9 cellular contexts compared by ENCODE assay signal in the genomic region with DNA sequence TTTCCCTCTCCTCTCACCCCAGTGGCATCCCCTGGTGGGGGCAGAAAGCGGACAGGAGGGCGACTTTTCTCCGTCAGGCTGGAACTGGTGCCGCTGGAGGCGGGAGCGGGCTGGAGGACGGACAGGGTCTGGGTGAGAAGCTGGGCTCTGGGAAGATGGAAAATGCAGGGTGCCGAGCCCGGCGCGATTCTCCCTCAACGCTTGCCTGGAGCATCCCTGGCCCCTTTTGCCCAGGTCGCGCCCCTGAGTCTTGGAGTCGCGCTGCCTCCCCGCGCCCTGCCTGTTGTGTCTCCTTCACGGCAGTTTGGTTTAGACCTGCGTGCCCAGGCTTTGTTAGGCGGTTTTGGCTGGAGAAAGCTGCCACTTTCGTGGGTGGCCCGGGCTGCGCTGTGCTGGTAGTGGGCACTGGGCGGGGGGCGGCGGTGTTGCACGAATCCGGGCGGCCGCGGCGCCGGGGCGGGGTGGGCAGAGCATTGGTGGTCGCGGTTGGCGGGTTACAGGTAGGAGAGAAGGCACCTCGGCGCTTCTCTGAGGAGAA. TPM values are rescaled to one million over a fixed set of nuclear protein-coding genes. Genes with fewer than 3 reads are reported as not detected.
DNase-seq lines count a peak whose midpoint lies in the region; ATAC-seq and TF ChIP-seq lines count a peak whose summit lies in the region.
"Had no signal": no experiment of that assay in that cellular context is flagged by ENCODE, and none has a peak within 500 bp of the region (broad histone marks: within the 10 kb centered on the region; RNA-seq: fewer than 3 reads in every experiment).

No MANE protein-coding gene starts in this region.

- H3K4me3 ChIP-seq in osteoblast (ENCODE audit: insufficient read depth, low read length) = no peak overlapping the region

- peaks cover 23% of the 10 kb centered on the region for H3K27me3 ChIP-seq in osteoblast (ENCODE audit: insufficient read depth, low read length)

- no peak overlapping the region for H3K27ac Mint-ChIP-seq in Calu3 (ENCODE audit: unreplicated experiment)
- H3K27ac Mint-ChIP-seq in glutamatergic neuron (ENCODE audit: unreplicated experiment) = peak overlapping the region; percentile 99

- H4K20me1 ChIP-seq in osteoblast (ENCODE audit: insufficient read depth, low read length) = no peaks in the 10 kb centered on the region

- intact Hi-C loops in Calu3 (cut with micrococcal nuclease; ENCODE audit: unreplicated experiment) = no loop called here

- H3K4me1 Mint-ChIP-seq in Calu3 (ENCODE audit: low read depth, unreplicated experiment) = no peaks in the 10 kb centered on the region
- peaks cover 33% of the 10 kb centered on the region for H3K4me1 Mint-ChIP-seq in glutamatergic neuron (ENCODE audit: low read depth, unreplicated experiment)

- H3K4me3 Mint-ChIP-seq in Calu3 (ENCODE audit: low read depth, unreplicated experiment) (peak overlapping the region; percentile 90), glutamatergic neuron (ENCODE audit: unreplicated experiment) (peak overlapping the region; percentile 97)

- no peak overlapping the region for H3K27ac ChIP-seq in osteoblast (ENCODE audit: low read depth, low read length)

- no peaks in the 10 kb centered on the region for H3K36me3 ChIP-seq in osteoblast (ENCODE audit: insufficient read depth, low read length)

- TF ChIP-seq CTCF in Calu3 (IDR thresholded peaks at IDR 0.05; ENCODE audit: unreplicated experiment) (no peak), glutamatergic neuron (IDR thresholded peaks at IDR 0.05; ENCODE audit: partially characterized antibody, unreplicated experiment) (peak; percentile 14), osteoblast (IDR thresholded peaks at IDR 0.05; ENCODE audit: extremely low read depth, low read depth, low read length) (no peak)

- ATAC-seq in GM21528 (IDR thresholded peaks at IDR 0.05; ENCODE audit: low FRiP score, unreplicated experiment) (no peak), GM21360 (IDR thresholded peaks at IDR 0.05; ENCODE audit: unreplicated experiment) (no peak)

- CTCF ChIA-PET in Calu3 (lab: Charles Lee) = interaction anchor here (0.6 to 0.7 kb wide), 2 partner anchors 27 to 100 kb away, joined by 3 read pairs; no protein-coding TSS in a partner anchor

- no TSS peak for BruUV-seq in Calu3 (replicated peaks; lab: Mats Ljungman, UMichigan)

- no peaks in the 10 kb centered on the region for H3K79me2 ChIP-seq in osteoblast (ENCODE audit: insufficient read depth, low read length)

- H3K9me3 Mint-ChIP-seq in Calu3 (ENCODE audit: low read depth, unreplicated experiment) = no peaks in the 10 kb centered on the region
- H3K9me3 Mint-ChIP-seq in glutamatergic neuron (ENCODE audit: unreplicated experiment) = peaks cover 28% of the 10 kb centered on the region

- H3K4me2 ChIP-seq in osteoblast (ENCODE audit: insufficient read depth, low read length) = no peak overlapping the region

- no peak overlapping the region for H2AFZ ChIP-seq in osteoblast (ENCODE audit: low read length)

- no peaks in the 10 kb centered on the region for H3K9me3 ChIP-seq in osteoblast (ENCODE audit: low read depth, low read length)

- DNase-seq in Calu3 = peak; percentile 2
- DNase-seq in NCI-H748 treated with DMSO at 0.1 percent for 48 hours (lab: John Stamatoyannopoulos, UW) = peak; percentile 51
- DNase-seq in glutamatergic neuron = peak; percentile 61
- DNase-seq in osteoblast (ENCODE audit: insufficient read length, low spot score, missing footprints) = peak; percentile 60
- DNase-seq in SIG-M5 (lab: John Stamatoyannopoulos, UW) = no peak
- DNase-seq in stimulated activated CD4-positive, alpha-beta T cell treated with anti-CD3 and anti-CD28 coated beads, Interleukin-12 subunit alpha, Interleukin-12 subunit beta, amount 100 ng/mL, for 4 hours = no peak
- DNase-seq: activated CD4-positive, alpha-beta T cell treated with anti-CD3 and anti-CD28 coated beads, Interleukin-2, amount 50 U/mL, for 48 hours had no signal

- H3K36me3 Mint-ChIP-seq in Calu3 (ENCODE audit: insufficient read depth, unreplicated experiment) (peaks cover 18% of the 10 kb centered on the region), glutamatergic neuron (ENCODE audit: unreplicated experiment) (no peaks in the 10 kb centered on the region)

- H3K4me1 ChIP-seq in osteoblast (ENCODE audit: insufficient read depth, low read length) = no peaks in the 10 kb centered on the region

- H3K27me3 Mint-ChIP-seq in Calu3 (ENCODE audit: unreplicated experiment) = peaks cover 56% of the 10 kb centered on the region
- H3K27me3 Mint-ChIP-seq in glutamatergic neuron (ENCODE audit: unreplicated experiment) = peaks cover 33% of the 10 kb centered on the region

RNA-seq across cellular contexts. Expression of gene ADGRL3, which starts 2.0 kb away (rescaled TPM):
- total RNA-seq in Calu3 (2022) = 0.51 and 0.66 TPM in 2 replicates
- total RNA-seq in glutamatergic neuron (ENCODE audit: unreplicated experiment) = 193 TPM
- total RNA-seq in osteoblast = 0.29 TPM in 1 of 2 replicates, not detected in the other

Comparison
In these comparisons a context has a peak if more than half of its experiments do, and no peak if none do; other contexts are left out.
1. DNase-seq: peak in Calu3 (single experiment), NCI-H748 treated with DMSO at 0.1 percent for 48 hours (single experiment), glutamatergic neuron (single experiment) and osteoblast (single experiment); none in SIG-M5 (single experiment) and stimulated activated CD4-positive, alpha-beta T cell treated with anti-CD3 and anti-CD28 coated beads, Interleukin-12 subunit alpha, Interleukin-12 subunit beta, amount 100 ng/mL, for 4 hours (single experiment).
2. RNA of gene ADGRL3, which starts 2.0 kb away (total RNA-seq): 193 TPM in glutamatergic neuron (single experiment); 0.51 to 0.66 TPM in Calu3 and 0.29 TPM in osteoblast; every median in the first group is over 100 times any median in the second.